In genomic region chr11:35970445-35970844, GRCh38 we compare ENCODE assay signal across 34 cellular contexts. TPM values are rescaled to one million over a fixed set of nuclear protein-coding genes. Genes with fewer than 3 reads are reported as not detected.
"Had no signal": no experiment of that assay in that cellular context is flagged by ENCODE, and none has a peak within 500 bp of the region (broad histone marks: within the 10 kb centered on the region; RNA-seq: fewer than 3 reads in every experiment).

No MANE protein-coding gene starts in this region.

- H3K9me3 ChIP-seq: adrenal gland, body of pancreas, colonic mucosa, gastrocnemius medialis had no signal

- DNase-seq: activated CD4-positive, alpha-beta memory T cell treated with anti-CD3 and anti-CD28 coated beads for 36 hours; activated CD4-positive, alpha-beta T cell treated with anti-CD3 and anti-CD28 coated beads for 36 hours; activated CD4-positive, alpha-beta T cell treated with anti-CD3 and anti-CD28 coated beads, Interleukin-2, amount 10 ng/mL, durations not matched to agents 24 days and 14 days; activated CD4-positive, CD25-positive, alpha-beta regulatory T cell; activated CD4-positive, CD25-positive, alpha-beta regulatory T cell treated with anti-CD3 and anti-CD28 coated beads, Interleukin-2, amount 50 U/mL, for 72 hours; activated CD8-positive, alpha-beta memory T cell treated with anti-CD3 and anti-CD28 coated beads, Interleukin-2, amount 10 ng/mL, durations not matched to agents 7 days and 5 days; activated CD8-positive, alpha-beta memory T cell treated with anti-CD3 and anti-CD28 coated beads, Interleukin-2, amount 50 U/mL, for 4 hours; activated CD8-positive, alpha-beta T cell treated with anti-CD3 and anti-CD28 coated beads, Interleukin-2, amount 10 ng/mL, durations not matched to agents 7 days and 5 days; activated effector memory CD4-positive, alpha-beta T cell treated with anti-CD3 and anti-CD28 coated beads, Interleukin-2, amount 50 U/mL, for 16 hours; activated naive CD4-positive, alpha-beta T cell treated with anti-CD3 and anti-CD28 coated beads for 36 hours; activated naive CD8-positive, alpha-beta T cell treated with anti-CD3 and anti-CD28 coated beads for 36 hours; activated naive CD8-positive, alpha-beta T cell treated with anti-CD3 and anti-CD28 coated beads, Interleukin-2, amount 50 U/mL, for 24 hours; activated T-cell treated with anti-CD3 and anti-CD28 coated beads, Interleukin-2, amount 50 U/mL, for 1 hour; activated T-cell treated with anti-CD3 and anti-CD28 coated beads, Interleukin-2, amount 50 U/mL, for 48 hours; adrenal gland; amygdala; aorta; body of pancreas; central memory CD4-positive, alpha-beta T cell; cerebellar nuclear complex; colonic mucosa; effector memory CD8-positive, alpha-beta T cell; erythroblast; foreskin keratinocyte; gastrocnemius medialis; heart right ventricle; T-cell; T-helper 9 cell had no signal

- H3K27ac ChIP-seq: adrenal gland, body of pancreas, cardiac muscle cell, colonic mucosa, esophagus muscularis mucosa, foreskin keratinocyte, gastrocnemius medialis, heart right ventricle had no signal

- H3K4me3 Mint-ChIP-seq: activated CD4-positive, alpha-beta memory T cell treated with anti-CD3 and anti-CD28 coated beads for 36 hours; activated CD4-positive, alpha-beta T cell treated with anti-CD3 and anti-CD28 coated beads for 36 hours; activated CD4-positive, alpha-beta T cell treated with anti-CD3 and anti-CD28 coated beads, Interleukin-2, amount 10 ng/mL, durations not matched to agents 24 days and 14 days; activated CD8-positive, alpha-beta memory T cell treated with anti-CD3 and anti-CD28 coated beads, Interleukin-2, amount 10 ng/mL, durations not matched to agents 7 days and 5 days; activated CD8-positive, alpha-beta T cell treated with anti-CD3 and anti-CD28 coated beads, Interleukin-2, amount 10 ng/mL, durations not matched to agents 7 days and 5 days; activated naive CD4-positive, alpha-beta T cell treated with anti-CD3 and anti-CD28 coated beads for 36 hours; activated naive CD4-positive, alpha-beta T cell treated with anti-CD3 and anti-CD28 coated beads, Interleukin-2, amount 50 U/mL, for 24 hours; activated naive CD8-positive, alpha-beta T cell treated with anti-CD3 and anti-CD28 coated beads for 36 hours; activated naive CD8-positive, alpha-beta T cell treated with anti-CD3 and anti-CD28 coated beads, Interleukin-2, amount 50 U/mL, for 24 hours; activated T-helper 1 cell treated with anti-CD3 and anti-CD28 coated beads, Interleukin-12 subunit alpha, Interleukin-12 subunit beta, Interleukin-2, Interleukin-4 antibody, amounts not matched to agents 30 ng/mL and 10 ng/mL and 1 ng/mL, durations not matched to agents 14 hours and 24 hours and 36 hours; effector memory CD8-positive, alpha-beta T cell; T-cell; T-helper 1 cell treated with Interleukin-12 subunit alpha and Interleukin-12 subunit beta and Interleukin-4 antibody, amounts not matched to agents 30 μg/mL and 1 μg/mL, for 36 hours had no signal

- H3K36me3 ChIP-seq: adrenal gland, cardiac muscle cell, colonic mucosa, esophagus muscularis mucosa, gastrocnemius medialis, heart right ventricle had no signal

- H3K4me1 Mint-ChIP-seq: activated CD8-positive, alpha-beta memory T cell treated with anti-CD3 and anti-CD28 coated beads, Interleukin-2, amount 10 ng/mL, durations not matched to agents 7 days and 5 days; activated naive CD4-positive, alpha-beta T cell treated with anti-CD3 and anti-CD28 coated beads, Interleukin-2, amount 50 U/mL, for 24 hours; T-cell had no signal

- H3K9me3 Mint-ChIP-seq: activated CD4-positive, alpha-beta memory T cell treated with anti-CD3 and anti-CD28 coated beads for 36 hours; activated CD4-positive, alpha-beta T cell treated with anti-CD3 and anti-CD28 coated beads, Interleukin-2, amount 10 ng/mL, durations not matched to agents 24 days and 14 days; activated naive CD4-positive, alpha-beta T cell treated with anti-CD3 and anti-CD28 coated beads for 36 hours; activated naive CD4-positive, alpha-beta T cell treated with anti-CD3 and anti-CD28 coated beads, Interleukin-2, amount 50 U/mL, for 24 hours; activated naive CD8-positive, alpha-beta T cell treated with anti-CD3 and anti-CD28 coated beads, Interleukin-2, amount 50 U/mL, for 24 hours; activated T-helper 1 cell treated with anti-CD3 and anti-CD28 coated beads, Interleukin-12 subunit alpha, Interleukin-12 subunit beta, Interleukin-2, Interleukin-4 antibody, amounts not matched to agents 30 ng/mL and 10 ng/mL and 1 ng/mL, durations not matched to agents 14 hours and 24 hours and 36 hours; activated T-helper 2 cell treated with anti-CD3 and anti-CD28 coated beads, Interferon-gamma antibody, Interleukin-2, Interleukin-4, amounts not matched to agents 10 μg/mL and 5 μg/mL and 100 μg/mL, durations not matched to agents 14 hours and 24 hours and 36 hours; T-helper 1 cell treated with Interleukin-12 subunit alpha and Interleukin-12 subunit beta and Interleukin-4 antibody, amounts not matched to agents 30 μg/mL and 1 μg/mL, for 36 hours had no signal

- H3K27me3 ChIP-seq: adrenal gland, body of pancreas, cardiac muscle cell, colonic mucosa, esophagus muscularis mucosa, foreskin keratinocyte, gastrocnemius medialis, heart right ventricle had no signal

- ATAC-seq: activated CD4-positive, alpha-beta T cell treated with anti-CD3 and anti-CD28 coated beads for 36 hours; activated CD8-positive, alpha-beta memory T cell treated with anti-CD3 and anti-CD28 coated beads, Interleukin-2, amount 10 ng/mL, durations not matched to agents 7 days and 5 days; activated CD8-positive, alpha-beta T cell treated with anti-CD3 and anti-CD28 coated beads, Interleukin-2, amount 10 ng/mL, durations not matched to agents 7 days and 5 days; activated naive CD8-positive, alpha-beta T cell treated with anti-CD3 and anti-CD28 coated beads, Interleukin-2, amount 50 U/mL, for 24 hours; body of pancreas; effector memory CD8-positive, alpha-beta T cell; foreskin keratinocyte; gastrocnemius medialis; heart right ventricle; T-cell had no signal

- H3K27ac Mint-ChIP-seq: activated CD4-positive, alpha-beta memory T cell treated with anti-CD3 and anti-CD28 coated beads for 36 hours; activated CD4-positive, alpha-beta T cell treated with anti-CD3 and anti-CD28 coated beads for 36 hours; activated CD4-positive, alpha-beta T cell treated with anti-CD3 and anti-CD28 coated beads, Interleukin-2, amount 10 ng/mL, durations not matched to agents 24 days and 14 days; activated CD8-positive, alpha-beta memory T cell treated with anti-CD3 and anti-CD28 coated beads, Interleukin-2, amount 10 ng/mL, durations not matched to agents 7 days and 5 days; activated CD8-positive, alpha-beta T cell treated with anti-CD3 and anti-CD28 coated beads, Interleukin-2, amount 10 ng/mL, durations not matched to agents 7 days and 5 days; activated naive CD4-positive, alpha-beta T cell treated with anti-CD3 and anti-CD28 coated beads for 36 hours; activated naive CD4-positive, alpha-beta T cell treated with anti-CD3 and anti-CD28 coated beads, Interleukin-2, amount 50 U/mL, for 24 hours; activated naive CD8-positive, alpha-beta T cell treated with anti-CD3 and anti-CD28 coated beads for 36 hours; activated naive CD8-positive, alpha-beta T cell treated with anti-CD3 and anti-CD28 coated beads, Interleukin-2, amount 50 U/mL, for 24 hours; activated T-helper 1 cell treated with anti-CD3 and anti-CD28 coated beads, Interleukin-12 subunit alpha, Interleukin-12 subunit beta, Interleukin-2, Interleukin-4 antibody, amounts not matched to agents 30 ng/mL and 10 ng/mL and 1 ng/mL, durations not matched to agents 14 hours and 24 hours and 36 hours; activated T-helper 2 cell treated with anti-CD3 and anti-CD28 coated beads, Interferon-gamma antibody, Interleukin-2, Interleukin-4, amounts not matched to agents 10 μg/mL and 5 μg/mL and 100 μg/mL, durations not matched to agents 14 hours and 24 hours and 36 hours; effector memory CD8-positive, alpha-beta T cell; T-cell; T-helper 1 cell treated with Interleukin-12 subunit alpha and Interleukin-12 subunit beta and Interleukin-4 antibody, amounts not matched to agents 30 μg/mL and 1 μg/mL, for 36 hours had no signal

- H3K4me3 ChIP-seq: adrenal gland, body of pancreas, cardiac muscle cell, colonic mucosa, esophagus muscularis mucosa, gastrocnemius medialis, heart right ventricle had no signal

- H3K27me3 Mint-ChIP-seq: activated CD4-positive, alpha-beta T cell treated with anti-CD3 and anti-CD28 coated beads for 36 hours; activated CD8-positive, alpha-beta memory T cell treated with anti-CD3 and anti-CD28 coated beads, Interleukin-2, amount 10 ng/mL, durations not matched to agents 7 days and 5 days had no signal

- H3K4me1 ChIP-seq: colonic mucosa, foreskin keratinocyte had no signal

- H3K36me3 Mint-ChIP-seq: activated CD4-positive, alpha-beta memory T cell treated with anti-CD3 and anti-CD28 coated beads for 36 hours; activated CD8-positive, alpha-beta memory T cell treated with anti-CD3 and anti-CD28 coated beads, Interleukin-2, amount 10 ng/mL, durations not matched to agents 7 days and 5 days; activated naive CD4-positive, alpha-beta T cell treated with anti-CD3 and anti-CD28 coated beads, Interleukin-2, amount 50 U/mL, for 24 hours; activated naive CD8-positive, alpha-beta T cell treated with anti-CD3 and anti-CD28 coated beads for 36 hours; T-cell had no signal

RNA-seq across cellular contexts. Expression of gene LDLRAD3, which starts 26.6 kb away (rescaled TPM):
- total RNA-seq: activated CD8-positive, alpha-beta memory T cell treated with anti-CD3 and anti-CD28 coated beads, Interleukin-2, amount 10 ng/mL, durations not matched to agents 7 days and 5 days had no signal
